15 cellular contexts compared by ENCODE assay signal in genomic region chr12:60335765-60336164, GRCh38.
DNase-seq lines count a peak whose midpoint lies in the region; ATAC-seq, FAIRE-seq and TF ChIP-seq lines count a peak whose summit lies in the region.
"Had no signal": no experiment of that assay in that cellular context is flagged by ENCODE, and none has a peak within 500 bp of the region (broad histone marks: within the 10 kb centered on the region; RNA-seq: fewer than 3 reads in every experiment).

No MANE protein-coding gene starts in this region.

- H3K4me3 Mint-ChIP-seq in WTC11, result no peak overlapping the region
- H3K4me3 Mint-ChIP-seq: activated naive CD4-positive, alpha-beta T cell treated with anti-CD3 and anti-CD28 coated beads, Interleukin-2, amount 50 U/mL, for 24 hours had no signal

- H3K27me3 Mint-ChIP-seq in WTC11 (ENCODE audit: low read depth), result no peaks in the 10 kb centered on the region
- H3K27me3 Mint-ChIP-seq: activated naive CD4-positive, alpha-beta T cell treated with anti-CD3 and anti-CD28 coated beads, Interleukin-2, amount 50 U/mL, for 24 hours had no signal

- no peak overlapping the region for H3K27ac Mint-ChIP-seq in WTC11
- H3K27ac Mint-ChIP-seq: activated naive CD4-positive, alpha-beta T cell treated with anti-CD3 and anti-CD28 coated beads, Interleukin-2, amount 50 U/mL, for 24 hours had no signal

- 0 out of 2 replicates have a peak, but pooled peaks cover 2% of the 10 kb centered on the region for H3K4me1 Mint-ChIP-seq in WTC11
- H3K4me1 Mint-ChIP-seq: activated naive CD4-positive, alpha-beta T cell treated with anti-CD3 and anti-CD28 coated beads, Interleukin-2, amount 50 U/mL, for 24 hours had no signal

- TF ChIP-seq CTCF in WTC11 (IDR thresholded peaks at IDR 0.05) (no peak), foreskin keratinocyte (conservative IDR thresholded peaks at IDR 0.05) (no peak)

- H3K27ac ChIP-seq in ACC112 (ENCODE audit: low read depth, low read length) (0 out of 2 replicates have a peak overlapping the region, but pooled peaks have one; percentile 3), foreskin keratinocyte (no peak overlapping the region)
- H3K27ac ChIP-seq: coronary artery had no signal

- no peak overlapping the region for H2AFZ ChIP-seq in ACC112 (ENCODE audit: low read length, unreplicated experiment)

- no peaks in the 10 kb centered on the region for H3K9me3 Mint-ChIP-seq in WTC11
- H3K9me3 Mint-ChIP-seq: activated naive CD4-positive, alpha-beta T cell treated with anti-CD3 and anti-CD28 coated beads, Interleukin-2, amount 50 U/mL, for 24 hours had no signal

- CTCF ChIA-PET in WTC11 (lab: Charles Lee), result no interaction called here

- POLR2A ChIA-PET in WTC11 (lab: Charles Lee), result no interaction called here

- H3K79me2 ChIP-seq in ACC112 (ENCODE audit: control insufficient read depth, insufficient read depth, low read length, unreplicated experiment), result no peaks in the 10 kb centered on the region

- FAIRE-seq in H54 (lab: Jason Lieb, UNC), result peak; percentile 65
- FAIRE-seq: TTC549 had no signal

- no peaks in the 10 kb centered on the region for H3K36me3 ChIP-seq in ACC112 (ENCODE audit: insufficient read depth, low read length)
- H3K36me3 ChIP-seq: BE2C had no signal

- H3K27me3 ChIP-seq in ACC112 (ENCODE audit: insufficient read depth, low read length), result no peaks in the 10 kb centered on the region
- H3K27me3 ChIP-seq in foreskin keratinocyte, result no peaks in the 10 kb centered on the region
- H3K27me3 ChIP-seq: BE2C had no signal

- H3K4me1 ChIP-seq in ACC112 (ENCODE audit: control insufficient read depth, insufficient read depth, low read length, unreplicated experiment), result peaks cover 31% of the 10 kb centered on the region
- peaks cover 7% of the 10 kb centered on the region for H3K4me1 ChIP-seq in foreskin keratinocyte
- H3K4me1 ChIP-seq: BE2C had no signal

- H3K4me3 ChIP-seq in ACC112 (ENCODE audit: low read depth, low read length), result peak overlapping the region; percentile 7; the same call in 1 of the 2 replicates
- H3K4me3 ChIP-seq: coronary artery had no signal

- peak; percentile 44; the same call in 1 of the 2 replicates for ATAC-seq in WTC11
- ATAC-seq in foreskin keratinocyte, result peak; percentile 100
- ATAC-seq in GM19463 (IDR thresholded peaks at IDR 0.05; ENCODE audit: unreplicated experiment), result no peak

- DNase-seq in H54 (ENCODE audit: insufficient read length, low spot score), result no peak
- DNase-seq in WTC11 (ENCODE audit: low spot score), result no peak
- DNase-seq in foreskin keratinocyte, result peak; percentile 59 to 73
- DNase-seq in NCI-H1930 (lab: John Stamatoyannopoulos, UW), result no peak
- DNase-seq in HuH-7 (ENCODE audit: low spot score), result no peak
- no peak for DNase-seq in activated CD4-positive, alpha-beta T cell treated with anti-CD3 and anti-CD28 coated beads for 4 hours
- DNase-seq: BE2C; NCI-H446; SHP77; stimulated activated naive CD4-positive, alpha-beta T cell had no signal

- H3K36me3 Mint-ChIP-seq in WTC11, result no peaks in the 10 kb centered on the region
- H3K36me3 Mint-ChIP-seq: activated naive CD4-positive, alpha-beta T cell treated with anti-CD3 and anti-CD28 coated beads, Interleukin-2, amount 50 U/mL, for 24 hours had no signal

- TF ChIP-seq POLR2A in H54 (IDR thresholded peaks at IDR 0.05; ENCODE audit: low read depth, low read length), result no peak

TF ChIP-seq in WTC11, 78 proteins besides CTCF, POLR2A, EP300 and RAD21 (continues in another document):
- TF ChIP-seq E2F4 (CRISPR knock-in tag; IDR thresholded peaks at IDR 0.05; ENCODE audit: borderline replicate concordance, low read depth), result no peak
- no peak for TF ChIP-seq CDX4 (CRISPR knock-in tag; IDR thresholded peaks at IDR 0.05; ENCODE audit: borderline replicate concordance)
- TF ChIP-seq, protein P1, sequence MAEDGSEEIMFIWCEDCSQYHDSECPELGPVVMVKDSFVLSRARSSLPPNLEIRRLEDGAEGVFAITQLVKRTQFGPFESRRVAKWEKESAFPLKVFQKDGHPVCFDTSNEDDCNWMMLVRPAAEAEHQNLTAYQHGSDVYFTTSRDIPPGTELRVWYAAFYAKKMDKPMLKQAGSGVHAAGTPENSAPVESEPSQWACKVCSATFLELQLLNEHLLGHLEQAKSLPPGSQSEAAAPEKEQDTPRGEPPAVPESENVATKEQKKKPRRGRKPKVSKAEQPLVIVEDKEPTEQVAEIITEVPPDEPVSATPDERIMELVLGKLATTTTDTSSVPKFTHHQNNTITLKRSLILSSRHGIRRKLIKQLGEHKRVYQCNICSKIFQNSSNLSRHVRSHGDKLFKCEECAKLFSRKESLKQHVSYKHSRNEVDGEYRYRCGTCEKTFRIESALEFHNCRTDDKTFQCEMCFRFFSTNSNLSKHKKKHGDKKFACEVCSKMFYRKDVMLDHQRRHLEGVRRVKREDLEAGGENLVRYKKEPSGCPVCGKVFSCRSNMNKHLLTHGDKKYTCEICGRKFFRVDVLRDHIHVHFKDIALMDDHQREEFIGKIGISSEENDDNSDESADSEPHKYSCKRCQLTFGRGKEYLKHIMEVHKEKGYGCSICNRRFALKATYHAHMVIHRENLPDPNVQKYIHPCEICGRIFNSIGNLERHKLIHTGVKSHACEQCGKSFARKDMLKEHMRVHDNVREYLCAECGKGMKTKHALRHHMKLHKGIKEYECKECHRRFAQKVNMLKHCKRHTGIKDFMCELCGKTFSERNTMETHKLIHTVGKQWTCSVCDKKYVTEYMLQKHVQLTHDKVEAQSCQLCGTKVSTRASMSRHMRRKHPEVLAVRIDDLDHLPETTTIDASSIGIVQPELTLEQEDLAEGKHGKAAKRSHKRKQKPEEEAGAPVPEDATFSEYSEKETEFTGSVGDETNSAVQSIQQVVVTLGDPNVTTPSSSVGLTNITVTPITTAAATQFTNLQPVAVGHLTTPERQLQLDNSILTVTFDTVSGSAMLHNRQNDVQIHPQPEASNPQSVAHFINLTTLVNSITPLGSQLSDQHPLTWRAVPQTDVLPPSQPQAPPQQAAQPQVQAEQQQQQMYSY (CRISPR knock-in tag; IDR thresholded peaks at IDR 0.05), result no peak
- TF ChIP-seq, protein P2, sequence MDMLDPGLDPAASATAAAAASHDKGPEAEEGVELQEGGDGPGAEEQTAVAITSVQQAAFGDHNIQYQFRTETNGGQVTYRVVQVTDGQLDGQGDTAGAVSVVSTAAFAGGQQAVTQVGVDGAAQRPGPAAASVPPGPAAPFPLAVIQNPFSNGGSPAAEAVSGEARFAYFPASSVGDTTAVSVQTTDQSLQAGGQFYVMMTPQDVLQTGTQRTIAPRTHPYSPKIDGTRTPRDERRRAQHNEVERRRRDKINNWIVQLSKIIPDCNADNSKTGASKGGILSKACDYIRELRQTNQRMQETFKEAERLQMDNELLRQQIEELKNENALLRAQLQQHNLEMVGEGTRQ (CRISPR knock-in tag; IDR thresholded peaks at IDR 0.05), result no peak
- no peak for TF ChIP-seq ZNF232 (CRISPR knock-in tag; IDR thresholded peaks at IDR 0.05)
- no peak for TF ChIP-seq ELF4 (CRISPR knock-in tag; IDR thresholded peaks at IDR 0.05; ENCODE audit: low read depth)
- TF ChIP-seq, protein P3, sequence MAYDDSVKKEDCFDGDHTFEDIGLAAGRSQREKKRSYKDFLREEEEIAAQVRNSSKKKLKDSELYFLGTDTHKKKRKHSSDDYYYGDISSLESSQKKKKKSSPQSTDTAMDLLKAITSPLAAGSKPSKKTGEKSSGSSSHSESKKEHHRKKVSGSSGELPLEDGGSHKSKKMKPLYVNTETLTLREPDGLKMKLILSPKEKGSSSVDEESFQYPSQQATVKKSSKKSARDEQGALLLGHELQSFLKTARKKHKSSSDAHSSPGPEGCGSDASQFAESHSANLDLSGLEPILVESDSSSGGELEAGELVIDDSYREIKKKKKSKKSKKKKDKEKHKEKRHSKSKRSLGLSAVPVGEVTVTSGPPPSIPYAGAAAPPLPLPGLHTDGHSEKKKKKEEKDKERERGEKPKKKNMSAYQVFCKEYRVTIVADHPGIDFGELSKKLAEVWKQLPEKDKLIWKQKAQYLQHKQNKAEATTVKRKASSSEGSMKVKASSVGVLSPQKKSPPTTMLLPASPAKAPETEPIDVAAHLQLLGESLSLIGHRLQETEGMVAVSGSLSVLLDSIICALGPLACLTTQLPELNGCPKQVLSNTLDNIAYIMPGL (CRISPR knock-in tag; IDR thresholded peaks at IDR 0.05), result no peak
- TF ChIP-seq ZNF317 (CRISPR knock-in tag; IDR thresholded peaks at IDR 0.05; ENCODE audit: borderline replicate concordance, low read depth), result no peak
- no peak for TF ChIP-seq ATF6 (CRISPR knock-in tag; IDR thresholded peaks at IDR 0.05)
- no peak for TF ChIP-seq NFYB (CRISPR knock-in tag; conservative IDR thresholded peaks at IDR 0.05; ENCODE audit: low read depth)
- TF ChIP-seq ATF1 (CRISPR knock-in tag; IDR thresholded peaks at IDR 0.05), result no peak
- no peak for TF ChIP-seq PRRX2 (CRISPR knock-in tag; IDR thresholded peaks at IDR 0.05)
- no peak for TF ChIP-seq HMGA2 (CRISPR knock-in tag; IDR thresholded peaks at IDR 0.05)

Comparison
In these comparisons a context has a peak if more than half of its experiments do, and no peak if none do; other contexts are left out.
1. DNase-seq: peak in foreskin keratinocyte (2 of 2); none in H54 (single experiment), WTC11 (single experiment), NCI-H1930 (0 of 2), HuH-7 (single experiment) and activated CD4-positive, alpha-beta T cell treated with anti-CD3 and anti-CD28 coated beads for 4 hours (0 of 2).